In the genomic region with DNA sequence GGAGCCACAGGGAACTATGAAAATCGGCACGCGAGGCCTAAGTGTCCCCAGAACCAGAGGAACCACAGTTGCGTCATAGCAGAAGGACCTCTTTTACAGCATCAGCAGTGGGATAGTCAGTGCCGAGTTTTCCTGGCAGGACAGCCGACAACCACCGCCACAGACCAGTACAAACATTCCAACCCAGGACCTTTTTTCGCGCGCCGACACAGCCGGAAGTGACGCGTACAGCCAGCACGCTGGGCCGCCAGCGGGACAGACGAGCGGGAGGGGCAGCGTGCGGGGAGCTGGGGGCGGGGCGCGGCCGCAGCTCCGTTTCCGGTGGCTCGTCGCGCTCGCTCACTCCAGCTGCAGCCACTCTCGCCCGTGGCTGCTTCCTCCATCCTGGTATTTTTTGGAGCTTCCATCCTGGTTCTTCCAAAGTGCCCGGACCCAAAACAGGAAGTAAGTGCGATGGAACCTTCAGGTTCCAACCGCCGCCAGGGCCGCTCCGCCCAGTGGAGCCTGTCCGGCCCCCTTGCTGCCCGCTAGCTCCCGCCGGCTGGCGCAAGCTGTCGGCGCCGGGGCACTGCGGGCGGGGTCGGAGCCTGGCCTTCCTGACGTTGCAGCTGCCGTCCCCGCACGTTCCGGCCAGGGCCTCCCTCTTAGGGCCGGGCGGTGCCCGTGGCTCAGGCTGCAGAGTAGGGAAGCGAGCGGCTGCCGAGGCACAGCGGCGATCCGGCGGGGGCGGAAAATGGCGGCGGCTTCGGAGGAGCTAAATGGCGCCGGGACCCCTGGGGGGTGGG, we compare ENCODE assay signal across 8 cellular contexts. TPM values are rescaled to one million over a fixed set of nuclear protein-coding genes. Genes with fewer than 3 reads are reported as not detected.
DNase-seq lines count a peak whose midpoint lies in the region; ATAC-seq and TF ChIP-seq lines count a peak whose summit lies in the region.

A gene with protein sequence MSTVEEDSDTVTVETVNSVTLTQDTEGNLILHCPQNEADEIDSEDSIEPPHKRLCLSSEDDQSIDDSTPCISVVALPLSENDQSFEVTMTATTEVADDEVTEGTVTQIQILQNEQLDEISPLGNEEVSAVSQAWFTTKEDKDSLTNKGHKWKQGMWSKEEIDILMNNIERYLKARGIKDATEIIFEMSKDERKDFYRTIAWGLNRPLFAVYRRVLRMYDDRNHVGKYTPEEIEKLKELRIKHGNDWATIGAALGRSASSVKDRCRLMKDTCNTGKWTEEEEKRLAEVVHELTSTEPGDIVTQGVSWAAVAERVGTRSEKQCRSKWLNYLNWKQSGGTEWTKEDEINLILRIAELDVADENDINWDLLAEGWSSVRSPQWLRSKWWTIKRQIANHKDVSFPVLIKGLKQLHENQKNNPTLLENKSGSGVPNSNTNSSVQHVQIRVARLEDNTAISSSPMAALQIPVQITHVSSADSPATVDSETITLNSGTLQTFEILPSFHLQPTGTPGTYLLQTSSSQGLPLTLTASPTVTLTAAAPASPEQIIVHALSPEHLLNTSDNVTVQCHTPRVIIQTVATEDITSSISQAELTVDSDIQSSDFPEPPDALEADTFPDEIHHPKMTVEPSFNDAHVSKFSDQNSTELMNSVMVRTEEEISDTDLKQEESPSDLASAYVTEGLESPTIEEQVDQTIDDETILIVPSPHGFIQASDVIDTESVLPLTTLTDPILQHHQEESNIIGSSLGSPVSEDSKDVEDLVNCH (plus strand): TSS at position 342 of the 785 bp plus-strand sequence. CDS start 12,489 bp downstream, outside the sequence.

- H3K27ac ChIP-seq in cardiac muscle cell (peak within 1 kb of the TSS; percentile 98), parathyroid adenoma (peak within 1 kb of the TSS; percentile 97), tibial nerve (peak within 1 kb of the TSS; percentile 93 to 100 (median 98))

- TF ChIP-seq POLR2A in tibial nerve (IDR thresholded peaks at IDR 0.05) = peak; percentile 57 to 78

- H2AFZ ChIP-seq in parathyroid adenoma = peak within 1 kb of the TSS; percentile 88

- no peaks in the 10 kb centered on the region for H3K9me3 Mint-ChIP-seq in activated naive CD8-positive, alpha-beta T cell treated with anti-CD3 and anti-CD28 coated beads, Interleukin-2, amount 50 U/mL, for 24 hours

- DNase-seq in GM12865 (ENCODE audit: low read depth) (peak; percentile 95), NCI-H1417 treated with DMSO at 0.1 percent for 48 hours (lab: John Stamatoyannopoulos, UW) (peak; percentile 81), SW480 (ENCODE audit: low spot score) (peak; percentile 100), cardiac muscle cell (ENCODE audit: low read depth in 1 of 2, low spot score in 1 of 2) (peak; percentile 96 to 97), tibial nerve (ENCODE audit: low spot score in 2 of 2) (peak; percentile 86 to 91)
- DNase-seq in activated naive CD8-positive, alpha-beta T cell treated with anti-CD3 and anti-CD28 coated beads, Interleukin-2, amount 50 U/mL, for 24 hours = peak; percentile 89

- TF ChIP-seq EP300 in tibial nerve (IDR thresholded peaks at IDR 0.05) = peak; percentile 69 to 95

- peak within 1 kb of the TSS; percentile 85 for H3K4me3 ChIP-seq in GM12865 (ENCODE audit: low read depth, low read length)
- peak within 1 kb of the TSS; percentile 84 for H3K4me3 ChIP-seq in cardiac muscle cell
- H3K4me3 ChIP-seq in parathyroid adenoma (ENCODE audit: low read depth, low read length) = peak within 1 kb of the TSS; percentile 94
- H3K4me3 ChIP-seq in tibial nerve = peak within 1 kb of the TSS; percentile 66 to 89 (median 83)

- H3K9ac ChIP-seq in parathyroid adenoma = peak within 1 kb of the TSS; percentile 81

- H3K4me3 Mint-ChIP-seq in activated naive CD8-positive, alpha-beta T cell treated with anti-CD3 and anti-CD28 coated beads, Interleukin-2, amount 50 U/mL, for 24 hours = peak within 1 kb of the TSS; percentile 98

- H3K4me1 ChIP-seq in cardiac muscle cell (ENCODE audit: low read depth) = peaks cover 31% of the 10 kb centered on the region
- H3K4me1 ChIP-seq in parathyroid adenoma = peaks cover 12% of the 10 kb centered on the region
- H3K4me1 ChIP-seq in tibial nerve = peaks cover 0 to 50% (median 33%) of the 10 kb centered on the region in 4 donors

- peak; percentile 85 for ATAC-seq in HG02763 (IDR thresholded peaks at IDR 0.05; ENCODE audit: unreplicated experiment)
- peak; percentile 86 for ATAC-seq in activated naive CD8-positive, alpha-beta T cell treated with anti-CD3 and anti-CD28 coated beads, Interleukin-2, amount 50 U/mL, for 24 hours

- no peaks in the 10 kb centered on the region for H3K27me3 Mint-ChIP-seq in activated naive CD8-positive, alpha-beta T cell treated with anti-CD3 and anti-CD28 coated beads, Interleukin-2, amount 50 U/mL, for 24 hours

- WGBS in tibial nerve, 2 donors = 0 to 1% methylated on average over 49 to 57 of the region's 71 CpGs

- H3K27ac Mint-ChIP-seq in activated naive CD8-positive, alpha-beta T cell treated with anti-CD3 and anti-CD28 coated beads, Interleukin-2, amount 50 U/mL, for 24 hours = peak within 1 kb of the TSS; percentile 100

- peaks cover 20% of the 10 kb centered on the region for H3K79me2 ChIP-seq in parathyroid adenoma

- no peaks in the 10 kb centered on the region for H3K27me3 ChIP-seq in cardiac muscle cell
- H3K27me3 ChIP-seq in parathyroid adenoma (ENCODE audit: control insufficient read depth, insufficient read depth, low read length) = no peaks in the 10 kb centered on the region
- H3K27me3 ChIP-seq in tibial nerve = no peaks in the 10 kb centered on the region

- H3K4me2 ChIP-seq in parathyroid adenoma (ENCODE audit: low read length) = peak within 1 kb of the TSS; percentile 88

- H3K36me3 Mint-ChIP-seq in activated naive CD8-positive, alpha-beta T cell treated with anti-CD3 and anti-CD28 coated beads, Interleukin-2, amount 50 U/mL, for 24 hours (ENCODE audit: low read depth) = peaks cover 37% of the 10 kb centered on the region

- H3K36me3 ChIP-seq in cardiac muscle cell (no peaks in the 10 kb centered on the region), parathyroid adenoma (ENCODE audit: control insufficient read depth, insufficient read depth, low read length) (no peaks in the 10 kb centered on the region), tibial nerve (no peaks in the 10 kb centered on the region)

- no peaks in the 10 kb centered on the region for H3K9me3 ChIP-seq in cardiac muscle cell (ENCODE audit: low read depth)
- no peaks in the 10 kb centered on the region for H3K9me3 ChIP-seq in parathyroid adenoma (ENCODE audit: control insufficient read depth, low read length)
- no peaks in the 10 kb centered on the region for H3K9me3 ChIP-seq in tibial nerve

- TF ChIP-seq CTCF in GM12865 (IDR thresholded peaks at IDR 0.05; ENCODE audit: insufficient read depth, low read depth, low read length, missing control alignments) = no peak
- no peak for TF ChIP-seq CTCF in cardiac muscle cell (IDR thresholded peaks at IDR 0.05; ENCODE audit: low read depth, low read length)
- TF ChIP-seq CTCF in parathyroid adenoma (IDR thresholded peaks at IDR 0.05) = no peak
- TF ChIP-seq CTCF in tibial nerve (IDR thresholded peaks at IDR 0.05) = peak in 2 of 5 experiments; percentile 40 to 50

- peaks cover 48% of the 10 kb centered on the region for H3K4me1 Mint-ChIP-seq in activated naive CD8-positive, alpha-beta T cell treated with anti-CD3 and anti-CD28 coated beads, Interleukin-2, amount 50 U/mL, for 24 hours

RNA-seq across cellular contexts. Expression of the gene that starts here (rescaled TPM):
- total RNA-seq in cardiac muscle cell = 51.2 and 68.7 TPM in 2 replicates
- polyA plus RNA-seq in cardiac muscle cell = 44.6 and 51.7 TPM in 2 replicates
- 100 to 1,000 TPM; 111 to 142 (median 133) TPM for total RNA-seq in tibial nerve

Comparison
In these comparisons a context has a peak if more than half of its experiments do, and no peak if none do; other contexts are left out.
1. Peak in every context shown above with its lines: DNase-seq, ATAC-seq, H3K4me3 ChIP-seq and H3K27ac ChIP-seq.